In genomic region chr2:24957221-24957620, GRCh38 we compare ENCODE assay signal across 15 cellular contexts.
"Had no signal": no experiment of that assay in that cellular context is flagged by ENCODE, and none has a peak within 500 bp of the region (broad histone marks: within the 10 kb centered on the region; RNA-seq: fewer than 3 reads in every experiment).

No MANE protein-coding gene starts in this region.

- ATAC-seq: gastrocnemius medialis; left lobe of liver; natural killer cell treated with Interleukin-12 subunit alpha and Interleukin-12 subunit beta and Interleukin-15 and Interleukin-18, amount 100 ng/mL, for 72 hours; right lobe of liver; stimulated activated naive B cell treated with anti-CD40 and anti-IgM and Interleukin-4, amounts not matched to agents 10 μg/mL and 1 μg/mL and 100 μg/mL, for 72 hours had no signal

- DNase-seq: dorsolateral prefrontal cortex; effector CD4-positive, alpha-beta T cell; foreskin fibroblast; gastrocnemius medialis; heart left ventricle; kidney; naive B cell; right lobe of liver; small intestine; stimulated activated CD4-positive, alpha-beta T cell treated with anti-CD3 and anti-CD28 coated beads, Interleukin-15, amount 100 ng/mL, for 24 hours; stimulated activated CD4-positive, alpha-beta T cell treated with anti-CD3 and anti-CD28 coated beads, Interleukin-2, amount 100 ng/mL, for 48 hours; stimulated activated naive B cell treated with anti-CD40 and anti-IgM and Interleukin-4, amounts not matched to agents 10 μg/mL and 1 μg/mL and 100 μg/mL, for 72 hours; upper lobe of left lung had no signal
